Comparison of ENCODE assay signal across 29 cellular contexts in the genomic region with DNA sequence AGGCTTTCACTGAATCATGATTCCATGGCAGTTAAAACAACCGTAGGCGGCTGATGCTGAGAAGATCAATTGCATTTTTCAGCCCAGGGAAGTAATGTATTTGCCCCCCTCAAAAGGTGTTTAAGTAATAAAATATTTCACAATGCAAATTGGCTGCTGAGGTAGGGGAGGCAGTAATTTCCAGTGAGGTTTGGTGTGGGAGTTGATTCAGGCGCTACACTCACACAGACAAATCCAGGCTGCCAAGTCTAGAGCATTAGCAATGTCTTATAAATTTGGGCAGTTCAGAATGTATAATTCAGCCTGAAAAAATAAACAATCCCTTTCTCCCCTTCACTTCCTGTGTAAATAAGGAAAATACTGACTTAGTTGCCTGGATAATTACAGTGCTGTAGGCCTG.
"Had no signal": no experiment of that assay in that cellular context is flagged by ENCODE, and none has a peak within 500 bp of the region (broad histone marks: within the 10 kb centered on the region; RNA-seq: fewer than 3 reads in every experiment).

No MANE protein-coding gene starts in this region.

- H3K4me3 ChIP-seq: colonic mucosa, esophagus squamous epithelium, gastrocnemius medialis, heart right ventricle, left lung, lower lobe of right lung, mucosa of descending colon had no signal

- H3K4me3 Mint-ChIP-seq: dendritic cell treated with granulocyte-macrophage colony-stimulating factor and Interleukin-4, amounts not matched to agents 40 ng/mL and 50 ng/mL, for 4 days; effector memory CD8-positive, alpha-beta T cell; endodermal cell; mesothelial cell of epicardium; naive B cell; naive thymus-derived CD8-positive, alpha-beta T cell had no signal

- FAIRE-seq: endometrium, endothelial cell of umbilical vein, islet of Langerhans, keratinocyte had no signal

- H3K36me3 ChIP-seq: colonic mucosa, esophagus squamous epithelium, gastrocnemius medialis, heart right ventricle, left lung, lower lobe of right lung had no signal

- H3K4me1 ChIP-seq: colonic mucosa, esophagus squamous epithelium, gastrocnemius medialis, heart right ventricle, left lung, lower lobe of right lung had no signal

- H3K9me3 Mint-ChIP-seq: dendritic cell treated with granulocyte-macrophage colony-stimulating factor and Interleukin-4, amounts not matched to agents 40 ng/mL and 50 ng/mL, for 4 days; effector memory CD8-positive, alpha-beta T cell; naive thymus-derived CD8-positive, alpha-beta T cell had no signal

- H3K27ac ChIP-seq: colonic mucosa, epithelial cell of prostate, esophagus squamous epithelium, gastrocnemius medialis, heart right ventricle, left lung, lower lobe of right lung had no signal

- H3K36me3 Mint-ChIP-seq: mesothelial cell of epicardium; naive B cell; naive thymus-derived CD8-positive, alpha-beta T cell had no signal

- H3K27ac Mint-ChIP-seq: dendritic cell treated with granulocyte-macrophage colony-stimulating factor and Interleukin-4, amounts not matched to agents 40 ng/mL and 50 ng/mL, for 4 days; effector memory CD8-positive, alpha-beta T cell; endodermal cell; mesothelial cell of epicardium; naive B cell; naive thymus-derived CD8-positive, alpha-beta T cell had no signal

- H3K27me3 Mint-ChIP-seq: dendritic cell treated with granulocyte-macrophage colony-stimulating factor and Interleukin-4, amounts not matched to agents 40 ng/mL and 50 ng/mL, for 4 days; effector memory CD8-positive, alpha-beta T cell; naive B cell; naive thymus-derived CD8-positive, alpha-beta T cell had no signal

- H3K9me3 ChIP-seq: colonic mucosa, esophagus squamous epithelium, gastrocnemius medialis, heart right ventricle, left lung, lower lobe of right lung, mucosa of descending colon had no signal

- H3K4me1 Mint-ChIP-seq: endodermal cell; mesothelial cell of epicardium; naive B cell; naive thymus-derived CD8-positive, alpha-beta T cell had no signal

- DNase-seq: colonic mucosa; cortex of kidney; effector CD8-positive, alpha-beta T cell; effector memory CD8-positive, alpha-beta T cell; endodermal cell; erythroblast; esophagus squamous epithelium; foreskin fibroblast; foreskin melanocyte; gastrocnemius medialis; glutamatergic neuron; head of caudate nucleus; heart right ventricle; hippocampal formation; left cardiac atrium; left lung; left ventricle myocardium superior; lower lobe of right lung; mesenchymal stem cell; mucosa of descending colon; naive B cell; naive thymus-derived CD8-positive, alpha-beta T cell had no signal

- H3K27me3 ChIP-seq: colonic mucosa, esophagus squamous epithelium, gastrocnemius medialis, heart right ventricle, left lung had no signal
